19 cellular contexts compared by ENCODE assay signal in the genomic region with DNA sequence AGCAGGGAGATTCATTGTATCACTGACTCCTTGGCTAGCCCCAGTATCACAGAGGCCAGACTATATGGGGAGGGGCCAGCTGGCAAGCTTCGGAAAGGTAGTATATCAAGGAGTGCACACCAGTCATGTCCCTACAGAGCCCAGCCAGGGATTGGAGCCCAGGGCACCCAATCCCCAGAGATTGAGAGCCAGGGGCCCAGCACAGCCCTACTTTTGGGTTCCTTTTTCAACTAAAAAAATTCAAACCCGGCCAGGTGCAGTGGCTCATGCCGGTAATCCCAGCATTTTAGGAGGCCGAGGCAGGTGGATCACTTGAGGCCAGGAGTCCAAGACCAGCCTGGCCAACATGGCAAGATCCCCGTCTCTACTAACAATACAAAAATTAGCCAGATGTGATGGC. TPM values are rescaled to one million over a fixed set of nuclear protein-coding genes. Genes with fewer than 3 reads are reported as not detected.
A peak's percentile ranks its signal among the peaks of the same experiment; 100 is the strongest.
DNase-seq lines count a peak whose midpoint lies in the region; ATAC-seq, FAIRE-seq and TF ChIP-seq lines count a peak whose summit lies in the region.
"Had no signal": no experiment of that assay in that cellular context is flagged by ENCODE, and none has a peak within 500 bp of the region (broad histone marks: within the 10 kb centered on the region; RNA-seq: fewer than 3 reads in every experiment).

No MANE protein-coding gene starts in this region.

- H4K20me1 ChIP-seq in astrocyte (ENCODE audit: insufficient read depth, low read length) = no peaks in the 10 kb centered on the region

- H3K4me3 ChIP-seq in CD4-positive, CD25-positive, alpha-beta regulatory T cell (ENCODE audit: low read depth, low read length) = no peak overlapping the region
- no peak overlapping the region for H3K4me3 ChIP-seq in astrocyte (ENCODE audit: insufficient read depth, low read depth, low read length)
- H3K4me3 ChIP-seq: SK-N-MC had no signal

- peaks cover 31% of the 10 kb centered on the region for H3K4me1 ChIP-seq in CD4-positive, CD25-positive, alpha-beta regulatory T cell (ENCODE audit: control insufficient read depth, insufficient read depth, low read length, poor library complexity, severe bottlenecking)
- H3K4me1 ChIP-seq in astrocyte (ENCODE audit: insufficient read depth, low read length) = peaks cover 8% of the 10 kb centered on the region

- H3K27me3 Mint-ChIP-seq in activated CD4-positive, alpha-beta T cell treated with anti-CD3 and anti-CD28 coated beads, Interleukin-2, amount 10 ng/mL, durations not matched to agents 24 days and 14 days = peaks cover 14% of the 10 kb centered on the region
- no peaks in the 10 kb centered on the region for H3K27me3 Mint-ChIP-seq in activated CD4-positive, alpha-beta T cell treated with anti-CD3 and anti-CD28 coated beads for 36 hours
- H3K27me3 Mint-ChIP-seq in CD4-positive, CD25-positive, alpha-beta regulatory T cell = no peaks in the 10 kb centered on the region
- peaks cover 53% of the 10 kb centered on the region for H3K27me3 Mint-ChIP-seq in astrocyte (ENCODE audit: low read depth, unreplicated experiment)
- peaks cover 19% of the 10 kb centered on the region for H3K27me3 Mint-ChIP-seq in HFFc6 (ENCODE audit: insufficient read depth)
- H3K27me3 Mint-ChIP-seq: central memory CD8-positive, alpha-beta T cell had no signal

- POLR2A ChIA-PET in activated CD4-positive, alpha-beta T cell treated with anti-CD3 and anti-CD28 coated beads for 36 hours (lab: Charles Lee) = no interaction called here
- POLR2A ChIA-PET in HEK293T (lab: Yijun Ruan, JAX) = no interaction called here

- H3K79me2 ChIP-seq in astrocyte (ENCODE audit: insufficient read depth, low read length) = no peaks in the 10 kb centered on the region

- H3K36me3 ChIP-seq in CD4-positive, CD25-positive, alpha-beta regulatory T cell (ENCODE audit: control insufficient read depth, insufficient read depth, low read length) = no peaks in the 10 kb centered on the region
- no peaks in the 10 kb centered on the region for H3K36me3 ChIP-seq in astrocyte (ENCODE audit: insufficient read depth, low read length)
- H3K36me3 ChIP-seq: esophagus squamous epithelium, spleen had no signal

- no peak for FAIRE-seq in astrocyte (lab: Jason Lieb, UNC)
- FAIRE-seq: urothelium cell line had no signal

- peak overlapping the region; percentile 87 for H3K4me3 Mint-ChIP-seq in activated CD4-positive, alpha-beta T cell treated with anti-CD3 and anti-CD28 coated beads, Interleukin-2, amount 10 ng/mL, durations not matched to agents 24 days and 14 days
- no peak overlapping the region for H3K4me3 Mint-ChIP-seq in activated CD4-positive, alpha-beta T cell treated with anti-CD3 and anti-CD28 coated beads for 36 hours
- H3K4me3 Mint-ChIP-seq in CD4-positive, CD25-positive, alpha-beta regulatory T cell = peak overlapping the region in 3 of 4 donors; percentile 78 to 91 (median 89)
- peak overlapping the region; percentile 37 for H3K4me3 Mint-ChIP-seq in astrocyte (ENCODE audit: unreplicated experiment)
- H3K4me3 Mint-ChIP-seq in HFFc6 = no peak overlapping the region

- DNase-seq in activated CD4-positive, alpha-beta T cell treated with anti-CD3 and anti-CD28 coated beads, Interleukin-2, amount 10 ng/mL, durations not matched to agents 24 days and 14 days = no peak
- DNase-seq in activated CD4-positive, alpha-beta T cell treated with anti-CD3 and anti-CD28 coated beads for 36 hours = no peak
- DNase-seq in CD4-positive, CD25-positive, alpha-beta regulatory T cell = no peak
- DNase-seq in astrocyte (ENCODE audit: low read depth) = no peak
- DNase-seq in mucosa of gallbladder (ENCODE audit: low spot score) = peak; percentile 8
- DNase-seq in HEK293T (ENCODE audit: extremely low spot score) = no peak
- no peak for DNase-seq in HFFc6
- DNase-seq: 8988T; activated CD4-positive, CD25-positive, alpha-beta regulatory T cell; Calu3; esophagus squamous epithelium; NCI-H1105; NCI-H2081; T-helper 9 cell had no signal

- no peak overlapping the region for H2AFZ ChIP-seq in astrocyte (ENCODE audit: low read depth, low read length)

- peaks cover 32% of the 10 kb centered on the region for H3K4me1 Mint-ChIP-seq in activated CD4-positive, alpha-beta T cell treated with anti-CD3 and anti-CD28 coated beads, Interleukin-2, amount 10 ng/mL, durations not matched to agents 24 days and 14 days
- H3K4me1 Mint-ChIP-seq in activated CD4-positive, alpha-beta T cell treated with anti-CD3 and anti-CD28 coated beads for 36 hours = peaks cover 24% of the 10 kb centered on the region
- H3K4me1 Mint-ChIP-seq in CD4-positive, CD25-positive, alpha-beta regulatory T cell = peaks cover 4 to 33% (median 20%) of the 10 kb centered on the region in 4 donors
- H3K4me1 Mint-ChIP-seq in astrocyte (ENCODE audit: low read depth, unreplicated experiment) = no peaks in the 10 kb centered on the region
- peaks cover 10% of the 10 kb centered on the region for H3K4me1 Mint-ChIP-seq in HFFc6 (ENCODE audit: low read depth)

- intact Hi-C loops in activated CD4-positive, alpha-beta T cell treated with anti-CD3 and anti-CD28 coated beads, Interleukin-2, amount 10 ng/mL, durations not matched to agents 24 days and 14 days (cut with micrococcal nuclease) = no loop called here
- intact Hi-C loops in activated CD4-positive, alpha-beta T cell treated with anti-CD3 and anti-CD28 coated beads for 36 hours (cut with DNase I, micrococcal nuclease) = no loop called here

- no peak overlapping the region for H3K4me2 ChIP-seq in astrocyte (ENCODE audit: low read length)

- no peaks in the 10 kb centered on the region for H3K36me3 Mint-ChIP-seq in activated CD4-positive, alpha-beta T cell treated with anti-CD3 and anti-CD28 coated beads, Interleukin-2, amount 10 ng/mL, durations not matched to agents 24 days and 14 days (ENCODE audit: low read depth)
- no peaks in the 10 kb centered on the region for H3K36me3 Mint-ChIP-seq in activated CD4-positive, alpha-beta T cell treated with anti-CD3 and anti-CD28 coated beads for 36 hours (ENCODE audit: low read depth)
- no peaks in the 10 kb centered on the region for H3K36me3 Mint-ChIP-seq in CD4-positive, CD25-positive, alpha-beta regulatory T cell
- peaks cover 18% of the 10 kb centered on the region for H3K36me3 Mint-ChIP-seq in astrocyte (ENCODE audit: low read depth, unreplicated experiment)
- H3K36me3 Mint-ChIP-seq in HFFc6 (ENCODE audit: low read depth) = no peaks in the 10 kb centered on the region

- CTCF ChIA-PET in activated CD4-positive, alpha-beta T cell treated with anti-CD3 and anti-CD28 coated beads for 36 hours (lab: Charles Lee) = interaction anchor here (9.2 kb wide), 1 partner anchor 49 kb away, joined by 76 read pairs; no protein-coding TSS in a partner anchor
- CTCF ChIA-PET in HEK293T (lab: Yijun Ruan, JAX) = no interaction called here

- H3K9me3 Mint-ChIP-seq in activated CD4-positive, alpha-beta T cell treated with anti-CD3 and anti-CD28 coated beads, Interleukin-2, amount 10 ng/mL, durations not matched to agents 24 days and 14 days = no peaks in the 10 kb centered on the region
- no peaks in the 10 kb centered on the region for H3K9me3 Mint-ChIP-seq in activated CD4-positive, alpha-beta T cell treated with anti-CD3 and anti-CD28 coated beads for 36 hours (ENCODE audit: low read depth)
- H3K9me3 Mint-ChIP-seq in CD4-positive, CD25-positive, alpha-beta regulatory T cell = no peaks in the 10 kb centered on the region
- H3K9me3 Mint-ChIP-seq in astrocyte (ENCODE audit: unreplicated experiment) = peaks cover 5% of the 10 kb centered on the region
- no peaks in the 10 kb centered on the region for H3K9me3 Mint-ChIP-seq in HFFc6
- H3K9me3 Mint-ChIP-seq: central memory CD8-positive, alpha-beta T cell had no signal

- no peaks in the 10 kb centered on the region for H3K9me3 ChIP-seq in CD4-positive, CD25-positive, alpha-beta regulatory T cell (ENCODE audit: control insufficient read depth in 2 of 2, low read length in 2 of 2)
- no peaks in the 10 kb centered on the region for H3K9me3 ChIP-seq in astrocyte (ENCODE audit: insufficient read depth, low read depth, low read length)
- H3K9me3 ChIP-seq: esophagus squamous epithelium, spleen had no signal

- no peak overlapping the region for H3K27ac Mint-ChIP-seq in activated CD4-positive, alpha-beta T cell treated with anti-CD3 and anti-CD28 coated beads, Interleukin-2, amount 10 ng/mL, durations not matched to agents 24 days and 14 days
- H3K27ac Mint-ChIP-seq in activated CD4-positive, alpha-beta T cell treated with anti-CD3 and anti-CD28 coated beads for 36 hours = no peak overlapping the region
- H3K27ac Mint-ChIP-seq in CD4-positive, CD25-positive, alpha-beta regulatory T cell = peak overlapping the region in 2 of 3 donors; percentile 59 to 85
- H3K27ac Mint-ChIP-seq in astrocyte (ENCODE audit: unreplicated experiment) (no peak overlapping the region), HFFc6 (no peak overlapping the region)

- ATAC-seq in activated CD4-positive, alpha-beta T cell treated with anti-CD3 and anti-CD28 coated beads for 36 hours = no peak
- ATAC-seq in CD4-positive, CD25-positive, alpha-beta regulatory T cell (ENCODE audit: low read depth in 2 of 2) = no peak
- ATAC-seq in HG02884 (IDR thresholded peaks at IDR 0.05; ENCODE audit: unreplicated experiment) = no peak

- H3K9ac ChIP-seq in astrocyte (ENCODE audit: low read length) = no peak overlapping the region

- H3K27me3 ChIP-seq in CD4-positive, CD25-positive, alpha-beta regulatory T cell (ENCODE audit: control insufficient read depth, insufficient read depth, low read length) = no peaks in the 10 kb centered on the region
- H3K27me3 ChIP-seq in astrocyte (ENCODE audit: insufficient read depth, low read length) = peaks cover 7% of the 10 kb centered on the region
- H3K27me3 ChIP-seq: esophagus squamous epithelium had no signal

- no peak overlapping the region for H3K27ac ChIP-seq in CD4-positive, CD25-positive, alpha-beta regulatory T cell (ENCODE audit: insufficient read depth, low read length, poor library complexity, severe bottlenecking)
- no peak overlapping the region for H3K27ac ChIP-seq in astrocyte (ENCODE audit: low read depth, low read length)
- H3K27ac ChIP-seq: SK-N-MC, spleen had no signal

- TF ChIP-seq CTCF in astrocyte (IDR thresholded peaks at IDR 0.05; ENCODE audit: insufficient read depth, low read depth, low read length) (no peak), HFFc6 (IDR thresholded peaks at IDR 0.05) (no peak)

RNA-seq across cellular contexts. Expression of gene MYORG, which starts 5.4 kb away (rescaled TPM):
- 1.4 TPM in 2 replicates for total RNA-seq in activated CD4-positive, alpha-beta T cell treated with anti-CD3 and anti-CD28 coated beads, Interleukin-2, amount 10 ng/mL, durations not matched to agents 24 days and 14 days
- total RNA-seq in activated CD4-positive, alpha-beta T cell treated with anti-CD3 and anti-CD28 coated beads for 36 hours = 1 to 10 TPM; 2.2 to 2.3 TPM
- total RNA-seq in CD4-positive, CD25-positive, alpha-beta regulatory T cell = 0.64 TPM
- under 1 TPM; 0.05 to 0.35 (median 0.29) TPM for polyA plus RNA-seq in CD4-positive, CD25-positive, alpha-beta regulatory T cell
- 6.9 and 7.3 TPM in 2 replicates for total RNA-seq in astrocyte
- 94.5 TPM for total RNA-seq in mucosa of gallbladder
- total RNA-seq in HFFc6 (2021; fragmentation: NEBNext Ultra II Directional; extraction: Animal tissue kit (Norgen Biotek cat#: 25700)) = 1 to 10 TPM in 5 of 6 experiments, under 1 TPM in 1; 0.96 to 2.2 (median 1.4) TPM

RNA-seq across cellular contexts. Expression of gene NUDT2, which starts 52.7 kb away (rescaled TPM):
- 30.4 and 31.9 TPM in 2 replicates for total RNA-seq in activated CD4-positive, alpha-beta T cell treated with anti-CD3 and anti-CD28 coated beads, Interleukin-2, amount 10 ng/mL, durations not matched to agents 24 days and 14 days
- total RNA-seq in activated CD4-positive, alpha-beta T cell treated with anti-CD3 and anti-CD28 coated beads for 36 hours = 10 to 100 TPM; 14.9 to 22.9 TPM
- 7.1 TPM for total RNA-seq in CD4-positive, CD25-positive, alpha-beta regulatory T cell
- 10 to 100 TPM; 29.1 to 67.0 (median 50.5) TPM for polyA plus RNA-seq in CD4-positive, CD25-positive, alpha-beta regulatory T cell
- total RNA-seq in astrocyte (12.8 and 12.9 TPM in 2 replicates), mucosa of gallbladder (25.5 TPM)
- 10 to 100 TPM; 29.0 to 35.2 (median 31.9) TPM for total RNA-seq in HFFc6 (2021; fragmentation: NEBNext Ultra II Directional; extraction: Animal tissue kit (Norgen Biotek cat#: 25700))

RNA-seq across cellular contexts. Expression of gene KIF24, which starts 53.0 kb away (rescaled TPM):
- 5.9 and 6.2 TPM in 2 replicates for total RNA-seq in activated CD4-positive, alpha-beta T cell treated with anti-CD3 and anti-CD28 coated beads, Interleukin-2, amount 10 ng/mL, durations not matched to agents 24 days and 14 days
- 1 to 10 TPM; 5.9 to 7.7 TPM for total RNA-seq in activated CD4-positive, alpha-beta T cell treated with anti-CD3 and anti-CD28 coated beads for 36 hours
- 0.25 TPM for total RNA-seq in CD4-positive, CD25-positive, alpha-beta regulatory T cell
- under 1 TPM in 1 of 4 donors, not detected in 3; 0.21 TPM for polyA plus RNA-seq in CD4-positive, CD25-positive, alpha-beta regulatory T cell
- total RNA-seq in astrocyte = 0.79 and 0.86 TPM in 2 replicates
- 1.9 TPM for total RNA-seq in mucosa of gallbladder
- 1 to 10 TPM; 1.4 to 3.2 (median 2.8) TPM for total RNA-seq in HFFc6 (2021; fragmentation: NEBNext Ultra II Directional; extraction: Animal tissue kit (Norgen Biotek cat#: 25700))

Comparison
In these comparisons a context has a peak if more than half of its experiments do, and no peak if none do; other contexts are left out.
1. H3K4me3 Mint-ChIP-seq: peak in activated CD4-positive, alpha-beta T cell treated with anti-CD3 and anti-CD28 coated beads, Interleukin-2, amount 10 ng/mL, durations not matched to agents 24 days and 14 days (single experiment), CD4-positive, CD25-positive, alpha-beta regulatory T cell (3 of 4) and astrocyte (single experiment); none in activated CD4-positive, alpha-beta T cell treated with anti-CD3 and anti-CD28 coated beads for 36 hours (single experiment) and HFFc6 (single experiment).
2. H3K27ac Mint-ChIP-seq: peak in CD4-positive, CD25-positive, alpha-beta regulatory T cell (2 of 3); none in activated CD4-positive, alpha-beta T cell treated with anti-CD3 and anti-CD28 coated beads, Interleukin-2, amount 10 ng/mL, durations not matched to agents 24 days and 14 days (single experiment), activated CD4-positive, alpha-beta T cell treated with anti-CD3 and anti-CD28 coated beads for 36 hours (single experiment), astrocyte (single experiment) and HFFc6 (single experiment).
3. RNA of gene MYORG, which starts 5.4 kb away (total RNA-seq): 94.5 TPM in mucosa of gallbladder (single experiment); 6.9 to 7.3 TPM in astrocyte, 2.2 to 2.3 TPM in activated CD4-positive, alpha-beta T cell treated with anti-CD3 and anti-CD28 coated beads for 36 hours, 0.96 to 2.2 TPM in HFFc6, 1.4 TPM in activated CD4-positive, alpha-beta T cell treated with anti-CD3 and anti-CD28 coated beads, Interleukin-2, amount 10 ng/mL, durations not matched to agents 24 days and 14 days and 0.64 TPM in CD4-positive, CD25-positive, alpha-beta regulatory T cell (single experiment); every median in the first group is over 10 times any median in the second.